Comparison of ENCODE assay signal across 1 cellular context in the genomic region with DNA sequence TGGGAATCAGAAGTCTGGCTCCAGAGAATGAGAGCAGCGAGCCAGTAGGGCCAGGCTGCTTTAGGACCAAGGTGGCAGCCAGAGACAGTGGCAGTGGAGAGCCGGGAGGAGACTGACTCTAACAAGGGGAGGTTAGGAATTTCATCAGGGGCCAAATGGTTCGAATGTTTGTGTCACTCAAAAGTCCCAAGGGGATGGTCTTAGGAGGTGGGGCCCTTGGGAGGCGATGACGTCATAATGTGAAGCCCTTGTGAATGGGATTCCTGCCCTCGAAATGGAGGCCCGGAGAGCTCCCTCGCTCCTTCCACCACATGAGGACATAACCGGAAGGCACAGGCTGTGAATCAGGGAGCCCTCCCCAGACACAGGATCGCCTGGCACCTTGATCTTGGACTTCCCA.
TF ChIP-seq lines count a peak whose summit lies in the region.

No MANE protein-coding gene starts in this region.

TF ChIP-seq in HepG2, 621 proteins besides CTCF, POLR2A, EP300 and RAD21 (continued from another document):
- TF ChIP-seq, protein P1, sequence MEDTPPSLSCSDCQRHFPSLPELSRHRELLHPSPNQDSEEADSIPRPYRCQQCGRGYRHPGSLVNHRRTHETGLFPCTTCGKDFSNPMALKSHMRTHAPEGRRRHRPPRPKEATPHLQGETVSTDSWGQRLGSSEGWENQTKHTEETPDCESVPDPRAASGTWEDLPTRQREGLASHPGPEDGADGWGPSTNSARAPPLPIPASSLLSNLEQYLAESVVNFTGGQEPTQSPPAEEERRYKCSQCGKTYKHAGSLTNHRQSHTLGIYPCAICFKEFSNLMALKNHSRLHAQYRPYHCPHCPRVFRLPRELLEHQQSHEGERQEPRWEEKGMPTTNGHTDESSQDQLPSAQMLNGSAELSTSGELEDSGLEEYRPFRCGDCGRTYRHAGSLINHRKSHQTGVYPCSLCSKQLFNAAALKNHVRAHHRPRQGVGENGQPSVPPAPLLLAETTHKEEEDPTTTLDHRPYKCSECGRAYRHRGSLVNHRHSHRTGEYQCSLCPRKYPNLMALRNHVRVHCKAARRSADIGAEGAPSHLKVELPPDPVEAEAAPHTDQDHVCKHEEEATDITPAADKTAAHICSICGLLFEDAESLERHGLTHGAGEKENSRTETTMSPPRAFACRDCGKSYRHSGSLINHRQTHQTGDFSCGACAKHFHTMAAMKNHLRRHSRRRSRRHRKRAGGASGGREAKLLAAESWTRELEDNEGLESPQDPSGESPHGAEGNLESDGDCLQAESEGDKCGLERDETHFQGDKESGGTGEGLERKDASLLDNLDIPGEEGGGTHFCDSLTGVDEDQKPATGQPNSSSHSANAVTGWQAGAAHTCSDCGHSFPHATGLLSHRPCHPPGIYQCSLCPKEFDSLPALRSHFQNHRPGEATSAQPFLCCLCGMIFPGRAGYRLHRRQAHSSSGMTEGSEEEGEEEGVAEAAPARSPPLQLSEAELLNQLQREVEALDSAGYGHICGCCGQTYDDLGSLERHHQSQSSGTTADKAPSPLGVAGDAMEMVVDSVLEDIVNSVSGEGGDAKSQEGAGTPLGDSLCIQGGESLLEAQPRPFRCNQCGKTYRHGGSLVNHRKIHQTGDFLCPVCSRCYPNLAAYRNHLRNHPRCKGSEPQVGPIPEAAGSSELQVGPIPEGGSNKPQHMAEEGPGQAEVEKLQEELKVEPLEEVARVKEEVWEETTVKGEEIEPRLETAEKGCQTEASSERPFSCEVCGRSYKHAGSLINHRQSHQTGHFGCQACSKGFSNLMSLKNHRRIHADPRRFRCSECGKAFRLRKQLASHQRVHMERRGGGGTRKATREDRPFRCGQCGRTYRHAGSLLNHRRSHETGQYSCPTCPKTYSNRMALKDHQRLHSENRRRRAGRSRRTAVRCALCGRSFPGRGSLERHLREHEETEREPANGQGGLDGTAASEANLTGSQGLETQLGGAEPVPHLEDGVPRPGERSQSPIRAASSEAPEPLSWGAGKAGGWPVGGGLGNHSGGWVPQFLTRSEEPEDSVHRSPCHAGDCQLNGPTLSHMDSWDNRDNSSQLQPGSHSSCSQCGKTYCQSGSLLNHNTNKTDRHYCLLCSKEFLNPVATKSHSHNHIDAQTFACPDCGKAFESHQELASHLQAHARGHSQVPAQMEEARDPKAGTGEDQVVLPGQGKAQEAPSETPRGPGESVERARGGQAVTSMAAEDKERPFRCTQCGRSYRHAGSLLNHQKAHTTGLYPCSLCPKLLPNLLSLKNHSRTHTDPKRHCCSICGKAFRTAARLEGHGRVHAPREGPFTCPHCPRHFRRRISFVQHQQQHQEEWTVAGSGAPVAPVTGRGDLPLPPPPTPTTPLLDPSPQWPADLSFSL (CRISPR knock-in tag; IDR thresholded peaks at IDR 0.05) = no peak
- TF ChIP-seq, protein P2, sequence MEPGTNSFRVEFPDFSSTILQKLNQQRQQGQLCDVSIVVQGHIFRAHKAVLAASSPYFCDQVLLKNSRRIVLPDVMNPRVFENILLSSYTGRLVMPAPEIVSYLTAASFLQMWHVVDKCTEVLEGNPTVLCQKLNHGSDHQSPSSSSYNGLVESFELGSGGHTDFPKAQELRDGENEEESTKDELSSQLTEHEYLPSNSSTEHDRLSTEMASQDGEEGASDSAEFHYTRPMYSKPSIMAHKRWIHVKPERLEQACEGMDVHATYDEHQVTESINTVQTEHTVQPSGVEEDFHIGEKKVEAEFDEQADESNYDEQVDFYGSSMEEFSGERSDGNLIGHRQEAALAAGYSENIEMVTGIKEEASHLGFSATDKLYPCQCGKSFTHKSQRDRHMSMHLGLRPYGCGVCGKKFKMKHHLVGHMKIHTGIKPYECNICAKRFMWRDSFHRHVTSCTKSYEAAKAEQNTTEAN (CRISPR knock-in tag; conservative IDR thresholded peaks at IDR 0.05) = no peak
- TF ChIP-seq CREB1 (IDR thresholded peaks at IDR 0.05) (peak; percentile 98), CREB1 (CRISPR knock-in tag; IDR thresholded peaks at IDR 0.05) (no peak), NR2F2 (IDR thresholded peaks at IDR 0.05; ENCODE audit: borderline replicate concordance, low read depth) (no peak)
- TF ChIP-seq, protein P3, sequence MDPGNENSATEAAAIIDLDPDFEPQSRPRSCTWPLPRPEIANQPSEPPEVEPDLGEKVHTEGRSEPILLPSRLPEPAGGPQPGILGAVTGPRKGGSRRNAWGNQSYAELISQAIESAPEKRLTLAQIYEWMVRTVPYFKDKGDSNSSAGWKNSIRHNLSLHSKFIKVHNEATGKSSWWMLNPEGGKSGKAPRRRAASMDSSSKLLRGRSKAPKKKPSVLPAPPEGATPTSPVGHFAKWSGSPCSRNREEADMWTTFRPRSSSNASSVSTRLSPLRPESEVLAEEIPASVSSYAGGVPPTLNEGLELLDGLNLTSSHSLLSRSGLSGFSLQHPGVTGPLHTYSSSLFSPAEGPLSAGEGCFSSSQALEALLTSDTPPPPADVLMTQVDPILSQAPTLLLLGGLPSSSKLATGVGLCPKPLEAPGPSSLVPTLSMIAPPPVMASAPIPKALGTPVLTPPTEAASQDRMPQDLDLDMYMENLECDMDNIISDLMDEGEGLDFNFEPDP (CRISPR knock-in tag; conservative IDR thresholded peaks at IDR 0.05) = 0 out of 2 replicates have a peak, but pooled peaks have one; percentile 79
